8 cellular contexts compared by ENCODE assay signal in genomic region chr1:41516168-41516961, GRCh38. TPM values are rescaled to one million over a fixed set of nuclear protein-coding genes. Genes with fewer than 3 reads are reported as not detected.
DNase-seq lines count a peak whose midpoint lies in the region; ATAC-seq, FAIRE-seq and TF ChIP-seq lines count a peak whose summit lies in the region.

No MANE protein-coding gene starts in this region.

- peak; percentile 86 for TF ChIP-seq CTCF in liver (IDR thresholded peaks at IDR 0.05; ENCODE audit: low read depth, low read length, missing input control)

- WGBS in liver: 14% methylated on average over 51 of the region's 51 CpGs

- peaks cover 56% of the 10 kb centered on the region for H3K36me3 Mint-ChIP-seq in activated CD4-positive, alpha-beta T cell treated with anti-CD3 and anti-CD28 coated beads, Interleukin-2, amount 10 ng/mL, durations not matched to agents 24 days and 14 days (ENCODE audit: low read depth)

- TF ChIP-seq POLR2A in GM12892 (IDR thresholded peaks at IDR 0.05; ENCODE audit: low read depth, low read length): no peak

- DNase-seq in GM12892 (ENCODE audit: insufficient read length) (peak; percentile 96), NCI-H446 (lab: John Stamatoyannopoulos, UW) (peak; percentile 67 to 94), dermis blood vessel endothelial cell (peak; percentile 91), AML-193 (lab: John Stamatoyannopoulos, UW) (no peak)
- peak; percentile 92 for DNase-seq in activated CD4-positive, alpha-beta T cell treated with anti-CD3 and anti-CD28 coated beads, Interleukin-2, amount 10 ng/mL, durations not matched to agents 24 days and 14 days
- DNase-seq in stimulated activated CD4-positive, alpha-beta T cell treated with anti-CD3 and anti-CD28 coated beads, Interleukin-2, amount 100 ng/mL, for 24 hours: peak; percentile 65 to 76

- H3K27me3 Mint-ChIP-seq in activated CD4-positive, alpha-beta T cell treated with anti-CD3 and anti-CD28 coated beads, Interleukin-2, amount 10 ng/mL, durations not matched to agents 24 days and 14 days: no peaks in the 10 kb centered on the region

- no peaks in the 10 kb centered on the region for H3K36me3 ChIP-seq in liver (ENCODE audit: control insufficient read depth in 4 of 4, insufficient read depth in 3 of 4, low read depth in 1 of 4, low read length in 3 of 4)

- peak; percentile 64 for ATAC-seq in HG03103 (IDR thresholded peaks at IDR 0.05; ENCODE audit: low read depth, unreplicated experiment)

- no peak overlapping the region for H3K9ac ChIP-seq in liver (ENCODE audit: low read depth in 1 of 2, low read length in 2 of 2)

- H3K4me3 ChIP-seq in liver (ENCODE audit: low read depth in 1 of 3, low read length in 3 of 3): peak overlapping the region in 2 of 3 donors; percentile 27 to 39

- no peaks in the 10 kb centered on the region for H3K9me3 ChIP-seq in liver (ENCODE audit: control insufficient read depth in 4 of 4, low read length in 3 of 4)

- TF ChIP-seq RAD21 in liver (IDR thresholded peaks at IDR 0.05): peak; percentile 76 to 85

- peaks cover 0 to 11% (median 8%) of the 10 kb centered on the region in 4 donors for H3K4me1 ChIP-seq in liver (ENCODE audit: control insufficient read depth in 4 of 4, insufficient read depth in 4 of 4, low read length in 3 of 4)

- H3K4me1 Mint-ChIP-seq in activated CD4-positive, alpha-beta T cell treated with anti-CD3 and anti-CD28 coated beads, Interleukin-2, amount 10 ng/mL, durations not matched to agents 24 days and 14 days: peaks cover 7% of the 10 kb centered on the region

- intact Hi-C loops in activated CD4-positive, alpha-beta T cell treated with anti-CD3 and anti-CD28 coated beads, Interleukin-2, amount 10 ng/mL, durations not matched to agents 24 days and 14 days (cut with micrococcal nuclease): loop anchor here (10.0 kb wide), 2 partner anchors 378 to 658 kb away; no protein-coding TSS in a partner anchor

- peak; percentile 71 for FAIRE-seq in GM12892 (lab: Jason Lieb, UNC)

- peak overlapping the region; percentile 58 for H3K27ac Mint-ChIP-seq in activated CD4-positive, alpha-beta T cell treated with anti-CD3 and anti-CD28 coated beads, Interleukin-2, amount 10 ng/mL, durations not matched to agents 24 days and 14 days

- no peaks in the 10 kb centered on the region for H3K27me3 ChIP-seq in liver (ENCODE audit: control insufficient read depth in 4 of 4, insufficient read depth in 4 of 4, low read length in 3 of 4)

- no peak overlapping the region for H3K27ac ChIP-seq in liver (ENCODE audit: low read depth in 1 of 2, low read length in 2 of 2)

- H3K9me3 Mint-ChIP-seq in activated CD4-positive, alpha-beta T cell treated with anti-CD3 and anti-CD28 coated beads, Interleukin-2, amount 10 ng/mL, durations not matched to agents 24 days and 14 days: no peaks in the 10 kb centered on the region

- H3K4me3 Mint-ChIP-seq in activated CD4-positive, alpha-beta T cell treated with anti-CD3 and anti-CD28 coated beads, Interleukin-2, amount 10 ng/mL, durations not matched to agents 24 days and 14 days: no peak overlapping the region

TF ChIP-seq in liver, 16 proteins besides CTCF, POLR2A, EP300 and RAD21:
- TF ChIP-seq ZBTB33 (IDR thresholded peaks at IDR 0.05) (no peak), HNF4G (IDR thresholded peaks at IDR 0.05) (no peak), YY1 (IDR thresholded peaks at IDR 0.05) (peak; percentile 18)
TF ChIP-seq in liver: peak in this region for 1.

RNA-seq across cellular contexts. Expression of gene EDN2, which starts 31.9 kb away (rescaled TPM):
- polyA plus RNA-seq in GM12892 (2012; ENCODE audit: missing spikeins): 0.51 TPM
- not detected in 2 replicates for total RNA-seq in activated CD4-positive, alpha-beta T cell treated with anti-CD3 and anti-CD28 coated beads, Interleukin-2, amount 10 ng/mL, durations not matched to agents 24 days and 14 days
- 0.17 TPM in 1 of 2 replicates, not detected in the other for total RNA-seq in dermis blood vessel endothelial cell
- not detected for total RNA-seq in liver
- under 1 TPM; 0.10 to 0.13 TPM for polyA plus RNA-seq in liver

Comparison
In these comparisons a context has a peak if more than half of its experiments do, and no peak if none do; other contexts are left out.
1. DNase-seq: peak in GM12892 (single experiment), NCI-H446 (2 of 2), activated CD4-positive, alpha-beta T cell treated with anti-CD3 and anti-CD28 coated beads, Interleukin-2, amount 10 ng/mL, durations not matched to agents 24 days and 14 days (single experiment), dermis blood vessel endothelial cell (single experiment) and stimulated activated CD4-positive, alpha-beta T cell treated with anti-CD3 and anti-CD28 coated beads, Interleukin-2, amount 100 ng/mL, for 24 hours (2 of 2); none in AML-193 (0 of 2).